In the genomic region with DNA sequence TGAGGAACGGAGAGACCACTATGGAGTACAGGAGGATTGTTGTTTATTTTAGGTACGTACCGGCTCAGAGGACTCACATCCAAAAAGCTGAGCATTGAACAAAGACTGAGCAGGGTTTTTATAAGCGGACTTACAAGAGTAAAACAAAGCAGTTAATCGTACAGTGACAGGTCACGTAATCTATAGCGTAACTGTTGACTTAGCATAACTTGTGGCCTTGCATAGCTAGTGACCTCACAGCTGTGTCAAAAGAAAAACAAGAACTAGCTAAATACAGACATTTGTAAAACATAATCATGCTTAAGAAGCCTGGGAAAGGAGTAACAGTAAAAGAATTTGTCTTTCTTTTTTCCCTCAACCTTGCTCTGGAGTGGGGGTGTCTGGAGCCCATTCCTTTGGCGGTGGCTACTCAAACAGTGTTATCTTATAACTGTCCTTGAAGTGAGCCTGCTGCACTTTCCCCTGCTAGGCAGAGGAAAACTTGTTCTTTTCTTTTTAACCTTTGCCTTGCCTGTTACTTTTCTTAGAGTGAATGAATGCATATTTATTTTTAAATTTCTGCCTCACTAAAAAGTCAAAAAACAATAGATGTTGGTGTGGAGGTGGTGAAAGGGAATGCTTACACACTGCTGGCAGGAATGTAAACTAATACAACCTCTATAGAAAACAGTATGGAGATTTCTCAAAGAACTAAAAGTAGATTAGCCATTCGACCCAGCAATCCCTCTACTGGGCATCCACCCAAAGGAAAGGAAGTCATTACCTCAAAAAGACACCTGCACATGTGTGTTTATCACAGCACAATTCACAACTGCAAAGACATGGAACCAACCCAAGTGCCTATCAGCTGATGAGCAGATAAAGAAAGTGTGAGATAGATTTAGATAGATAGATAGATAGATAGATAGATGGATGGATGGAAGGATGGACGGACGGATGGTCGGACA, we compare ENCODE assay signal across 22 cellular contexts.
DNase-seq lines count a peak whose midpoint lies in the region; ATAC-seq, FAIRE-seq and TF ChIP-seq lines count a peak whose summit lies in the region.
"Had no signal": no experiment of that assay in that cellular context is flagged by ENCODE, and none has a peak within 500 bp of the region (broad histone marks: within the 10 kb centered on the region; RNA-seq: fewer than 3 reads in every experiment).

No MANE protein-coding gene starts in this region.

- intact Hi-C loops in pancreas (cut with DNase I), result no loop called here

- peak overlapping the region in 3 of 4 donors; percentile 4 to 44 (median 7) for H3K27ac ChIP-seq in pancreas
- no peak overlapping the region for H3K27ac ChIP-seq in coronary artery
- H3K27ac ChIP-seq: 22Rv1, esophagus squamous epithelium, GM23248, Peyer's patch, tibial artery had no signal

- TF ChIP-seq CTCF in bronchial epithelial cell (IDR thresholded peaks at IDR 0.05; ENCODE audit: insufficient read depth, low read length, severe bottlenecking) (no peak), pancreas (IDR thresholded peaks at IDR 0.05) (no peak), coronary artery (IDR thresholded peaks at IDR 0.05) (no peak)

- H3K4me3 ChIP-seq in bronchial epithelial cell (ENCODE audit: low read depth, low read length) (no peak overlapping the region), pancreas (no peak overlapping the region), coronary artery (no peak overlapping the region)
- H3K4me3 ChIP-seq: esophagus squamous epithelium, GM23248, lung, Peyer's patch, tibial artery had no signal

- no peaks in the 10 kb centered on the region for H3K9me3 ChIP-seq in pancreas
- H3K9me3 ChIP-seq: esophagus squamous epithelium, Peyer's patch, SK-N-SH, tibial artery had no signal

- DNase-seq in DMS153 (lab: John Stamatoyannopoulos, UW), result peak; percentile 17
- DNase-seq in DMS153 treated with DMSO at 0.1 percent for 48 hours (lab: John Stamatoyannopoulos, UW; ENCODE audit: unreplicated experiment), result no peak
- peak; percentile 15 for DNase-seq in NCI-H2196 treated with DMSO at 0.1 percent for 48 hours (lab: John Stamatoyannopoulos, UW; ENCODE audit: unreplicated experiment)
- peak; percentile 8 for DNase-seq in bronchial epithelial cell (ENCODE audit: low read depth)
- peak in 2 of 6 donors; percentile 37 to 38 for DNase-seq in pancreas
- no peak for DNase-seq in stimulated activated CD4-positive, alpha-beta T cell treated with anti-CD3 and anti-CD28 coated beads, Interleukin-4, amount 100 ng/mL, for 24 hours
- DNase-seq in SKM-1 (lab: John Stamatoyannopoulos, UW; ENCODE audit: unreplicated experiment), result no peak
- no peak for DNase-seq in coronary artery (ENCODE audit: low spot score)
- DNase-seq: activated CD4-positive, alpha-beta T cell treated with anti-CD3 and anti-CD28 coated beads for 1 hour; activated naive CD8-positive, alpha-beta T cell treated with anti-CD3 and anti-CD28 coated beads for 36 hours; effector memory CD4-positive, alpha-beta T cell; esophagus squamous epithelium; GM23248; NCI-H1436; NCI-H2171 treated with DMSO at 0.1 percent for 48 hours; Peyer's patch; right cardiac atrium; SK-N-SH; stimulated activated naive B cell treated with anti-CD40 and anti-IgM and Interleukin-4, amounts not matched to agents 10 μg/mL and 1 μg/mL and 100 μg/mL, for 72 hours had no signal

- H3K4me1 ChIP-seq in pancreas, result peaks cover 0 to 20% (median 13%) of the 10 kb centered on the region in 3 donors
- H3K4me1 ChIP-seq: esophagus squamous epithelium, Peyer's patch, tibial artery had no signal

- no peak for FAIRE-seq in bronchial epithelial cell (lab: Jason Lieb, UNC)
- FAIRE-seq in pancreas (lab: Jason Lieb, UNC), result no peak

- peak; percentile 82 to 92 (median 86) for ATAC-seq in pancreas
- ATAC-seq: right cardiac atrium; stimulated activated naive B cell treated with anti-CD40 and anti-IgM and Interleukin-4, amounts not matched to agents 10 μg/mL and 1 μg/mL and 100 μg/mL, for 72 hours had no signal

- no peaks in the 10 kb centered on the region for H3K36me3 ChIP-seq in bronchial epithelial cell (ENCODE audit: control insufficient read depth, insufficient read depth, low read length)
- no peaks in the 10 kb centered on the region for H3K36me3 ChIP-seq in pancreas
- H3K36me3 ChIP-seq: esophagus squamous epithelium, Peyer's patch, tibial artery had no signal

- 20 to 23% methylated on average over 12 of the region's 12 CpGs for WGBS in pancreas, 2 donors

- H3K27me3 ChIP-seq in bronchial epithelial cell (ENCODE audit: control insufficient read depth, insufficient read depth, low read length) (peaks cover 4% of the 10 kb centered on the region), pancreas (no peaks in the 10 kb centered on the region)
- H3K27me3 ChIP-seq: Peyer's patch had no signal

Comparison
In these comparisons a context has a peak if more than half of its experiments do, and no peak if none do; other contexts are left out.
1. DNase-seq: peak in DMS153 (single experiment), NCI-H2196 treated with DMSO at 0.1 percent for 48 hours (single experiment) and bronchial epithelial cell (single experiment); none in DMS153 treated with DMSO at 0.1 percent for 48 hours (single experiment), stimulated activated CD4-positive, alpha-beta T cell treated with anti-CD3 and anti-CD28 coated beads, Interleukin-4, amount 100 ng/mL, for 24 hours (single experiment), SKM-1 (single experiment) and coronary artery (single experiment).
2. H3K27ac ChIP-seq: peak in pancreas (3 of 4); none in coronary artery (0 of 2).